In genomic region chr2:99899058-99899855, GRCh38 we compare ENCODE assay signal across 1 cellular context.
TF ChIP-seq lines count a peak whose summit lies in the region.

No MANE protein-coding gene starts in this region.

TF ChIP-seq in HepG2, 621 proteins besides CTCF, POLR2A, EP300 and RAD21:
- TF ChIP-seq MAFF (IDR thresholded peaks at IDR 0.05; ENCODE audit: low read depth, low read length) (peak; percentile 32; the same call in 1 of the 2 replicates), ARID3A (IDR thresholded peaks at IDR 0.05; ENCODE audit: low read depth, low read length) (peak; percentile 58; the same call in 1 of the 2 replicates), MAFK (conservative IDR thresholded peaks at IDR 0.05 in 1 of 2, IDR thresholded peaks at IDR 0.05 in 1 of 2; ENCODE audit: low read length in 2 of 2) (peak; percentile 39 to 72; a peak in 3 of 4 replicates), KAT2B (IDR thresholded peaks at IDR 0.05; ENCODE audit: borderline replicate concordance, low read depth, low read length) (peak; percentile 78), ZBTB8A (CRISPR knock-in tag; IDR thresholded peaks at IDR 0.05; ENCODE audit: borderline replicate concordance, low read depth) (no peak), CREB1 (IDR thresholded peaks at IDR 0.05) (no peak), CREB1 (CRISPR knock-in tag; IDR thresholded peaks at IDR 0.05) (0 out of 2 replicates have a peak, but pooled peaks have one; percentile 10)
